ENCODE assay signal across 14 cellular contexts in the genomic region with DNA sequence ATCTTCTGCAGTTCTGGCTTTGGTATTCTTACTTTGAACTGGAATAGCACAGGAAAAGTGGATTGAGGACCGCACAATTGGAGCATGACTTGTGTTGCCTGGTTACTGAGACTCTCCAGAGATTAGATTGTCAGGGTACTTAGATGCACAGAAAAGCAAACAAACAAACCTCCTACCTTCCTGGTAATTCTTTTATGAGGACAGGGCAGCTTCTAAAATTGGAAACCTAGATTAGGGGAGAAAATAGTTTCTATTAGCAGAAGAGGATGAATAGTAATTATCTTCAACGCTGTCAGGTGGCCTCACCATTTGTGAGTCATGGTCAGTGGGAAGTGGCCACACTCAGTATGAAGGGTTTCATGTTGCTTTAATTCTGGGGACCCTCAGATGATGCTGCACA.
DNase-seq lines count a peak whose midpoint lies in the region; ATAC-seq and TF ChIP-seq lines count a peak whose summit lies in the region.
"Had no signal": no experiment of that assay in that cellular context is flagged by ENCODE, and none has a peak within 500 bp of the region (broad histone marks: within the 10 kb centered on the region; RNA-seq: fewer than 3 reads in every experiment).

No MANE protein-coding gene starts in this region.

- H3K27ac Mint-ChIP-seq in progenitor cell of endocrine pancreas = peak overlapping the region; percentile 12
- H3K27ac Mint-ChIP-seq: activated CD4-positive, alpha-beta T cell treated with anti-CD3 and anti-CD28 coated beads, Interleukin-2, amount 10 ng/mL, durations not matched to agents 7 days and 5 days; activated naive CD8-positive, alpha-beta T cell treated with anti-CD3 and anti-CD28 coated beads, Interleukin-2, amount 10 ng/mL, durations not matched to agents 7 days and 5 days; CD14-positive monocyte had no signal

- peaks cover 37% of the 10 kb centered on the region for H3K4me1 Mint-ChIP-seq in progenitor cell of endocrine pancreas (ENCODE audit: low read depth)
- H3K4me1 Mint-ChIP-seq: activated CD4-positive, alpha-beta T cell treated with anti-CD3 and anti-CD28 coated beads, Interleukin-2, amount 10 ng/mL, durations not matched to agents 7 days and 5 days; activated naive CD8-positive, alpha-beta T cell treated with anti-CD3 and anti-CD28 coated beads, Interleukin-2, amount 10 ng/mL, durations not matched to agents 7 days and 5 days; CD14-positive monocyte had no signal

- intact Hi-C loops in Right ventricle myocardium superior (cut with DNase I) = loop anchor here (10.0 kb wide), 1 partner anchor 72 kb away; no protein-coding TSS in a partner anchor

- H3K9me3 Mint-ChIP-seq in progenitor cell of endocrine pancreas (ENCODE audit: low read depth) = no peaks in the 10 kb centered on the region
- H3K9me3 Mint-ChIP-seq: activated CD4-positive, alpha-beta T cell treated with anti-CD3 and anti-CD28 coated beads, Interleukin-2, amount 10 ng/mL, durations not matched to agents 7 days and 5 days; activated naive CD8-positive, alpha-beta T cell treated with anti-CD3 and anti-CD28 coated beads, Interleukin-2, amount 10 ng/mL, durations not matched to agents 7 days and 5 days; CD14-positive monocyte had no signal

- peaks cover 3% of the 10 kb centered on the region for H3K27me3 Mint-ChIP-seq in progenitor cell of endocrine pancreas

- H3K36me3 Mint-ChIP-seq in progenitor cell of endocrine pancreas (ENCODE audit: insufficient read depth) = no peaks in the 10 kb centered on the region
- H3K36me3 Mint-ChIP-seq: activated naive CD8-positive, alpha-beta T cell treated with anti-CD3 and anti-CD28 coated beads, Interleukin-2, amount 10 ng/mL, durations not matched to agents 7 days and 5 days; CD14-positive monocyte had no signal

- peak; percentile 42 for DNase-seq in NCI-H1092 (lab: John Stamatoyannopoulos, UW)
- peak; percentile 56 for DNase-seq in NCI-H2227 (lab: John Stamatoyannopoulos, UW; ENCODE audit: unreplicated experiment)
- no peak for DNase-seq in Right ventricle myocardium superior
- no peak for DNase-seq in progenitor cell of endocrine pancreas (ENCODE audit: low spot score, unreplicated experiment)
- no peak for DNase-seq in activated CD4-positive, alpha-beta T cell treated with anti-CD3 and anti-CD28 coated beads for 48 hours
- no peak for DNase-seq in NCI-H2171 treated with DMSO at 0.1 percent for 48 hours (lab: John Stamatoyannopoulos, UW)
- DNase-seq: activated CD4-positive, alpha-beta T cell treated with anti-CD3 and anti-CD28 coated beads, Interleukin-2, amount 10 ng/mL, durations not matched to agents 7 days and 5 days; activated naive CD8-positive, alpha-beta T cell treated with anti-CD3 and anti-CD28 coated beads, Interleukin-2, amount 10 ng/mL, durations not matched to agents 7 days and 5 days; activated T-cell treated with anti-CD3 and anti-CD28 coated beads, Interleukin-2, amount 50 U/mL, for 1 hour; islet precursor cell; T1000 had no signal

- no peak overlapping the region for H3K4me3 Mint-ChIP-seq in progenitor cell of endocrine pancreas (ENCODE audit: low read depth)
- H3K4me3 Mint-ChIP-seq: activated CD4-positive, alpha-beta T cell treated with anti-CD3 and anti-CD28 coated beads, Interleukin-2, amount 10 ng/mL, durations not matched to agents 7 days and 5 days; activated naive CD8-positive, alpha-beta T cell treated with anti-CD3 and anti-CD28 coated beads, Interleukin-2, amount 10 ng/mL, durations not matched to agents 7 days and 5 days; CD14-positive monocyte had no signal

- no peak for TF ChIP-seq CTCF in progenitor cell of endocrine pancreas (IDR thresholded peaks at IDR 0.05; ENCODE audit: unreplicated experiment)

- ATAC-seq in Right ventricle myocardium superior (ENCODE audit: poor library complexity) = peak; percentile 91
- no peak for ATAC-seq in GM19395 (IDR thresholded peaks at IDR 0.05; ENCODE audit: unreplicated experiment)
- no peak for ATAC-seq in GM19463 (IDR thresholded peaks at IDR 0.05; ENCODE audit: unreplicated experiment)

Comparison
In these comparisons a context has a peak if more than half of its experiments do, and no peak if none do; other contexts are left out.
1. DNase-seq: peak in NCI-H1092 (single experiment) and NCI-H2227 (single experiment); none in Right ventricle myocardium superior (single experiment), progenitor cell of endocrine pancreas (single experiment), activated CD4-positive, alpha-beta T cell treated with anti-CD3 and anti-CD28 coated beads for 48 hours (single experiment) and NCI-H2171 treated with DMSO at 0.1 percent for 48 hours (single experiment).